In the genomic region with DNA sequence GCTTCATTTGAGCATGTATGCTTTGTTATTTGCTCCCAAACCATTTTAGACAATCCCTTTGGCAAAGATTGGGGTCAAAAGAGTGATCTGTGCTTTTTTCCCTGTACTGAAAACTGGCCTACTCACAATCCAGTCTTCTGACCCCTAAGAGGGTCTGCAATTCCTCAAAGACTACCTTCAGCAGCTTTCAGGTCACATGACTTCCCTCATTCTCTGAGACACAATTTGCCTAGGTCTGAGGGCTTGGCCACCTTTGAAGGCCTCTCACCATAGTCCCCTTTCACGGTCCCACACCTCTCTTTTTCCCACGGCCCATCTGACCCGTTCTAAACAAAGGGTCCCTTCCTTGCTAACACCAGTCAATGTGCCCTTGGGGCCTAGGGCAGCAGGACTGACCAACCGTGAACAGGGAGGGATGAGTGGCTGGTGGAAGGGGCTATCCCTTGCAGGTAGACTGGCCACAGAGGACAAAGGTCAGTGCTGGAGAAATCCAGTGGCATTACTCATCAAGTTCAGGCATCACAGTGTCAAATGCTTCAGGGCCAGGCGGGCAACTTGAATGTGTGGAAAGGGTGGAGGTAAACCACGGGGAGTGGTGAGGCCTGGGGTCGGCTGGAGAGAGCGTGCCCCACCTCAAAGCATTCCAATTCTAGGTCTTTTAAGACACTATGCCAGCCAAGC, we compare ENCODE assay signal across 12 cellular contexts. TPM values are rescaled to one million over a fixed set of nuclear protein-coding genes. Genes with fewer than 3 reads are reported as not detected.
A peak's percentile ranks its signal among the peaks of the same experiment; 100 is the strongest.
DNase-seq lines count a peak whose midpoint lies in the region; ATAC-seq and TF ChIP-seq lines count a peak whose summit lies in the region.
"Had no signal": no experiment of that assay in that cellular context is flagged by ENCODE, and none has a peak within 500 bp of the region (broad histone marks: within the 10 kb centered on the region; RNA-seq: fewer than 3 reads in every experiment).

No MANE protein-coding gene starts in this region.

- no peak overlapping the region for H2BK15ac ChIP-seq in neuronal stem cell (ENCODE audit: low read length)

- no peak overlapping the region for H4K8ac ChIP-seq in neuronal stem cell (ENCODE audit: low read depth, low read length)

- no peak overlapping the region for H2BK12ac ChIP-seq in neuronal stem cell (ENCODE audit: low read length)

- H3K4me3 ChIP-seq in esophagus muscularis mucosa (no peak overlapping the region), neuronal stem cell (ENCODE audit: low read length in 2 of 2) (no peak overlapping the region)
- H3K4me3 ChIP-seq: BLaER1 had no signal

- H3K27me3 ChIP-seq in esophagus muscularis mucosa (no peaks in the 10 kb centered on the region), neuronal stem cell (ENCODE audit: control insufficient read depth in 3 of 3, insufficient read depth in 3 of 3, low read depth in 1 of 3, low read length in 3 of 3) (peaks cover 0 to 1% (median 0%) of the 10 kb centered on the region in 3 experiments)
- H3K27me3 ChIP-seq: BLaER1 had no signal

- H3K4me1 ChIP-seq in esophagus muscularis mucosa (peaks cover 39 to 80% (median 78%) of the 10 kb centered on the region in 4 donors), neuronal stem cell (ENCODE audit: control insufficient read depth in 2 of 2, insufficient read depth in 1 of 2, low read depth in 1 of 2, low read length in 2 of 2) (peaks cover 2 to 7% of the 10 kb centered on the region in 2 donors)

- 69% methylated on average over 8 of the region's 8 CpGs for WGBS in esophagus muscularis mucosa
- no CpG with 5 or more reads among the region's 8 CpGs for WGBS in neuronal stem cell (ENCODE audit: extremely low coverage in 2 of 2, insufficient read length in 2 of 2, insufficient replicate concordance in 1 of 2), 2 donors

- H3K9me3 ChIP-seq in esophagus muscularis mucosa (no peaks in the 10 kb centered on the region), neuronal stem cell (replicated peaks in 1 of 2; ENCODE audit: control insufficient read depth in 2 of 2, insufficient read depth in 1 of 2, low read depth in 1 of 2, low read length in 2 of 2) (peaks cover 0 to 2% of the 10 kb centered on the region in 2 donors)
- H3K9me3 ChIP-seq: BLaER1 had no signal

- no peak for TF ChIP-seq EP300 in esophagus muscularis mucosa (IDR thresholded peaks at IDR 0.05)

- DNase-seq in EH (ENCODE audit: low read depth) (peak; percentile 28), NCI-H226 (peak; percentile 93), esophagus muscularis mucosa (ENCODE audit: extremely low spot score) (no peak), neuronal stem cell (ENCODE audit: low spot score) (no peak), NCI-H1092 treated with DMSO at 0.1 percent for 48 hours (lab: John Stamatoyannopoulos, UW) (no peak)
- no peak for DNase-seq in activated CD4-positive, alpha-beta T cell treated with anti-CD3 and anti-CD28 coated beads for 4 hours
- DNase-seq: activated CD4-positive, alpha-beta T cell treated with anti-CD3 and anti-CD28 coated beads for 36 hours had no signal

- H3K23ac ChIP-seq in neuronal stem cell (ENCODE audit: low read depth, low read length, poor library complexity) = no peak overlapping the region

- TF ChIP-seq POLR2A in esophagus muscularis mucosa (IDR thresholded peaks at IDR 0.05; ENCODE audit: low read depth) = no peak

- H2AK5ac ChIP-seq in neuronal stem cell (ENCODE audit: low read depth, low read length) = no peak overlapping the region

- H3K27ac ChIP-seq in esophagus muscularis mucosa (replicated peaks in 1 of 4) (peak overlapping the region; percentile 95 to 98 (median 96)), neuronal stem cell (replicated peaks; ENCODE audit: low read length) (no peak overlapping the region)

- no peak overlapping the region for H3K18ac ChIP-seq in neuronal stem cell (ENCODE audit: low read length)

- TF ChIP-seq CTCF in esophagus muscularis mucosa (IDR thresholded peaks at IDR 0.05) = no peak

- H4K91ac ChIP-seq in neuronal stem cell (ENCODE audit: low read depth, low read length, poor library complexity) = no peak overlapping the region

- no peak overlapping the region for H3K14ac ChIP-seq in neuronal stem cell (ENCODE audit: low read length)

- no peak overlapping the region for H2BK120ac ChIP-seq in neuronal stem cell (ENCODE audit: low read depth, low read length)

- no peak overlapping the region for H3K4ac ChIP-seq in neuronal stem cell (ENCODE audit: low read length)

- intact Hi-C loops in esophagus muscularis mucosa (cut with DNase I) = no loop called here

- H2AFZ ChIP-seq in neuronal stem cell (ENCODE audit: low read length) = peak overlapping the region; percentile 21

- H3K79me1 ChIP-seq in neuronal stem cell (ENCODE audit: low read depth, low read length) = no peaks in the 10 kb centered on the region

- no peak overlapping the region for H3K4me2 ChIP-seq in neuronal stem cell (ENCODE audit: insufficient read depth, low read length, poor library complexity, severe bottlenecking)

- H3K9ac ChIP-seq in neuronal stem cell (ENCODE audit: low read depth, low read length, poor library complexity) = no peak overlapping the region
- H3K9ac ChIP-seq: BLaER1 had no signal

- no peak overlapping the region for H2BK5ac ChIP-seq in neuronal stem cell (ENCODE audit: low read length)

- peaks cover 28 to 68% (median 41%) of the 10 kb centered on the region in 4 donors for H3K36me3 ChIP-seq in esophagus muscularis mucosa
- H3K36me3 ChIP-seq in neuronal stem cell (replicated peaks in 1 of 2; ENCODE audit: control insufficient read depth in 2 of 2, insufficient read depth in 2 of 2, low read length in 2 of 2) = no peaks in the 10 kb centered on the region
- H3K36me3 ChIP-seq: BLaER1 had no signal

- ATAC-seq in GM18502 (IDR thresholded peaks at IDR 0.05; ENCODE audit: poor library complexity, unreplicated experiment) = no peak
- no peak for ATAC-seq in HG02884 (IDR thresholded peaks at IDR 0.05; ENCODE audit: unreplicated experiment)
- ATAC-seq: activated CD4-positive, alpha-beta T cell treated with anti-CD3 and anti-CD28 coated beads for 36 hours; natural killer cell treated with Interleukin-12 subunit alpha and Interleukin-12 subunit beta and Interleukin-15 and Interleukin-18, amount 100 ng/mL, for 72 hours had no signal

RNA-seq across cellular contexts. Expression of a gene that starts 10.8 kb away (rescaled TPM):
- total RNA-seq in esophagus muscularis mucosa = 100 to 1,000 TPM; 123 to 216 (median 198) TPM
- 4.1 TPM for polyA plus RNA-seq in neuronal stem cell (2013, experiment 1 of 2)
- polyA plus RNA-seq in neuronal stem cell (2013, experiment 2 of 2) = 4.2 TPM
- total RNA-seq: activated CD4-positive, alpha-beta T cell treated with anti-CD3 and anti-CD28 coated beads for 36 hours; endothelial cell of umbilical vein; natural killer cell treated with Interleukin-12 subunit alpha and Interleukin-12 subunit beta and Interleukin-15 and Interleukin-18, amount 100 ng/mL, for 72 hours had no signal
- polyA plus RNA-seq: endothelial cell of umbilical vein had no signal

RNA-seq across cellular contexts. Expression of a gene that starts 11.8 kb away (rescaled TPM):
- not detected for total RNA-seq in esophagus muscularis mucosa
- not detected for polyA plus RNA-seq in neuronal stem cell (2013, experiment 1 of 2)
- polyA plus RNA-seq in neuronal stem cell (2013, experiment 2 of 2) = not detected
- total RNA-seq: activated CD4-positive, alpha-beta T cell treated with anti-CD3 and anti-CD28 coated beads for 36 hours; endothelial cell of umbilical vein; natural killer cell treated with Interleukin-12 subunit alpha and Interleukin-12 subunit beta and Interleukin-15 and Interleukin-18, amount 100 ng/mL, for 72 hours had no signal
- polyA plus RNA-seq: endothelial cell of umbilical vein had no signal

RNA-seq across cellular contexts. Expression of a gene that starts 19.5 kb away (rescaled TPM):
- under 1 TPM in 1 of 4 donors, not detected in 3; 0.17 TPM for total RNA-seq in esophagus muscularis mucosa
- 0.01 TPM for polyA plus RNA-seq in neuronal stem cell (2013, experiment 1 of 2)
- not detected for polyA plus RNA-seq in neuronal stem cell (2013, experiment 2 of 2)
- total RNA-seq: activated CD4-positive, alpha-beta T cell treated with anti-CD3 and anti-CD28 coated beads for 36 hours; endothelial cell of umbilical vein; natural killer cell treated with Interleukin-12 subunit alpha and Interleukin-12 subunit beta and Interleukin-15 and Interleukin-18, amount 100 ng/mL, for 72 hours had no signal
- polyA plus RNA-seq: endothelial cell of umbilical vein had no signal

RNA-seq across cellular contexts. Expression of a gene that starts 27.6 kb away (rescaled TPM):
- total RNA-seq in esophagus muscularis mucosa = 10 to 100 TPM; 26.3 to 29.9 (median 29.4) TPM
- polyA plus RNA-seq in neuronal stem cell (2013, experiment 1 of 2) = 14.3 TPM
- polyA plus RNA-seq in neuronal stem cell (2013, experiment 2 of 2) = 14.6 TPM

RNA-seq across cellular contexts. Expression of a gene that starts 58.0 kb away (rescaled TPM):
- total RNA-seq in esophagus muscularis mucosa = 1 to 10 TPM; 1.2 to 7.5 (median 2.2) TPM
- polyA plus RNA-seq in neuronal stem cell (2013, experiment 1 of 2) = 1.0 TPM
- polyA plus RNA-seq in neuronal stem cell (2013, experiment 2 of 2) = 0.91 TPM

Comparison
In these comparisons a context has a peak if more than half of its experiments do, and no peak if none do; other contexts are left out.
1. DNase-seq: peak in EH (single experiment) and NCI-H226 (single experiment); none in esophagus muscularis mucosa (single experiment), neuronal stem cell (single experiment), NCI-H1092 treated with DMSO at 0.1 percent for 48 hours (single experiment) and activated CD4-positive, alpha-beta T cell treated with anti-CD3 and anti-CD28 coated beads for 4 hours (0 of 2).